Comparison of ENCODE assay signal across 13 cellular contexts in the genomic region with DNA sequence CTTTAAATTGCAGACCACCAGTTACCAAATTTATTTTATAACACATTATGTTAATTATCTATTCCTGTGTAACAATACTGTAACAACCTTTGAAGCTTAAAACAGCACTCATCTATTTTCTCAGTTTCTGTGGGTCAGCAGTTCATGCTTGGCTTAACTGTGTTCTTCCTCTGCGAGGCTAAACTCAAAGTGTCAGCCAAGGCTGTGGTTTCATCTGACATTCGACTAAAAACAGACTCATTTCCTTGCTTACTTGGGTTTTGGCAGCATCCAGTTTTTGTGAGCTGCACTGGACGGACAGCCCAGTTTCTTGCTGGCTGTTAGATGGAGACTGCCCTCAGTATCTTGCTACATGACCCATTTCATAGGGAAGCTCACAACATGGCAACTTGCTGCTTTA.
DNase-seq lines count a peak whose midpoint lies in the region; ATAC-seq and TF ChIP-seq lines count a peak whose summit lies in the region.
"Had no signal": no experiment of that assay in that cellular context is flagged by ENCODE, and none has a peak within 500 bp of the region (broad histone marks: within the 10 kb centered on the region; RNA-seq: fewer than 3 reads in every experiment).

No MANE protein-coding gene starts in this region.

- H4K20me1 ChIP-seq in BLaER1: no peaks in the 10 kb centered on the region
- H4K20me1 ChIP-seq in SK-N-SH (ENCODE audit: insufficient read depth): no peaks in the 10 kb centered on the region

- peak overlapping the region; percentile 54 for H3K9ac ChIP-seq in BLaER1
- no peak overlapping the region for H3K9ac ChIP-seq in SK-N-SH

- H3K9me2 ChIP-seq in SK-N-SH: no peaks in the 10 kb centered on the region

- H3F3A ChIP-seq in SK-N-SH (replicated peaks; ENCODE audit: insufficient read depth): no peaks in the 10 kb centered on the region

- TF ChIP-seq EP300 in SK-N-SH (IDR thresholded peaks at IDR 0.05; ENCODE audit: borderline replicate concordance in 1 of 2, low read depth in 1 of 2, low read length in 1 of 2): no peak

- 8% methylated on average over 3 of the region's 3 CpGs for WGBS in SK-N-SH (ENCODE audit: low lambda C conversion rate)

- H3K4me1 ChIP-seq in BLaER1 (peaks cover 48% of the 10 kb centered on the region), SK-N-SH (ENCODE audit: control insufficient read depth in 1 of 2, insufficient read depth in 2 of 2, low read depth in 1 of 2, low read length in 1 of 2) (no peaks in the 10 kb centered on the region)
- H3K4me1 ChIP-seq: A549, upper lobe of left lung had no signal

- H3K79me2 ChIP-seq in SK-N-SH (ENCODE audit: insufficient read depth): no peaks in the 10 kb centered on the region

- H2AFZ ChIP-seq in SK-N-SH (ENCODE audit: low read depth): no peak overlapping the region

- peak overlapping the region; percentile 72 for H3K27ac ChIP-seq in BLaER1
- no peak overlapping the region for H3K27ac ChIP-seq in SK-N-SH (ENCODE audit: low read depth in 2 of 2, low read length in 1 of 2)
- H3K27ac ChIP-seq: A549, upper lobe of left lung had no signal

- H3K4me2 ChIP-seq in BLaER1: peak overlapping the region; percentile 76
- 0 out of 2 replicates have a peak overlapping the region, but pooled peaks have one; percentile 3 for H3K4me2 ChIP-seq in SK-N-SH
- H3K4me2 ChIP-seq: A549 had no signal

- no peak for DNase-seq in SK-N-SH
- DNase-seq in DMS153 (lab: John Stamatoyannopoulos, UW): no peak
- no peak for DNase-seq in NCI-H1694 (lab: John Stamatoyannopoulos, UW)
- no peak for DNase-seq in NCI-H1092 treated with DMSO at 0.1 percent for 48 hours (lab: John Stamatoyannopoulos, UW)
- no peak for DNase-seq in EL
- DNase-seq: activated naive CD4-positive, alpha-beta T cell treated with anti-CD3 and anti-CD28 coated beads, Interleukin-2, amount 10 ng/mL, durations not matched to agents 7 days and 5 days; NCI-H1417; upper lobe of left lung had no signal

- TF ChIP-seq RAD21 in SK-N-SH (IDR thresholded peaks at IDR 0.05; ENCODE audit: low read length): no peak

- POLR2A ChIA-PET in SK-N-SH (lab: Yijun Ruan, JAX): no interaction called here

- no peaks in the 10 kb centered on the region for H3K36me3 ChIP-seq in BLaER1
- H3K36me3 ChIP-seq in SK-N-SH (replicated peaks in 1 of 2; ENCODE audit: control insufficient read depth in 1 of 2, insufficient read depth in 2 of 2, low read length in 1 of 2): no peaks in the 10 kb centered on the region
- H3K36me3 ChIP-seq: upper lobe of left lung had no signal

- no peaks in the 10 kb centered on the region for H3K27me3 ChIP-seq in BLaER1
- no peaks in the 10 kb centered on the region for H3K27me3 ChIP-seq in SK-N-SH (ENCODE audit: insufficient read depth)
- H3K27me3 ChIP-seq: upper lobe of left lung had no signal

- H3K4me3 ChIP-seq in BLaER1 (peak overlapping the region; percentile 28; the same call in 1 of the 2 replicates), SK-N-SH (ENCODE audit: low read depth in 2 of 2, low read length in 1 of 2) (no peak overlapping the region)
- H3K4me3 ChIP-seq: A549, upper lobe of left lung had no signal

- CTCF ChIA-PET in SK-N-SH (lab: Yijun Ruan, JAX): interaction anchor here (0.7 to 1.0 kb wide), 2 partner anchors 10 to 12 kb away, joined by 3 read pairs; no protein-coding TSS in a partner anchor

- H3K9me3 ChIP-seq in BLaER1: no peaks in the 10 kb centered on the region
- H3K9me3 ChIP-seq in SK-N-SH: no peaks in the 10 kb centered on the region
- H3K9me3 ChIP-seq: A549, upper lobe of left lung had no signal

- TF ChIP-seq CTCF in SK-N-SH (IDR thresholded peaks at IDR 0.05): no peak

- ATAC-seq in GM19467 (IDR thresholded peaks at IDR 0.05; ENCODE audit: unreplicated experiment) (peak; percentile 79), HG03066 (IDR thresholded peaks at IDR 0.05; ENCODE audit: low read depth, unreplicated experiment) (peak; percentile 86)
- ATAC-seq: A549, WTC11 had no signal

TF ChIP-seq in SK-N-SH, 30 proteins besides CTCF, POLR2A, EP300 and RAD21:
- no peak for TF ChIP-seq SIN3A (IDR thresholded peaks at IDR 0.05; ENCODE audit: borderline replicate concordance, low read depth, low read length)
- TF ChIP-seq, protein P1, sequence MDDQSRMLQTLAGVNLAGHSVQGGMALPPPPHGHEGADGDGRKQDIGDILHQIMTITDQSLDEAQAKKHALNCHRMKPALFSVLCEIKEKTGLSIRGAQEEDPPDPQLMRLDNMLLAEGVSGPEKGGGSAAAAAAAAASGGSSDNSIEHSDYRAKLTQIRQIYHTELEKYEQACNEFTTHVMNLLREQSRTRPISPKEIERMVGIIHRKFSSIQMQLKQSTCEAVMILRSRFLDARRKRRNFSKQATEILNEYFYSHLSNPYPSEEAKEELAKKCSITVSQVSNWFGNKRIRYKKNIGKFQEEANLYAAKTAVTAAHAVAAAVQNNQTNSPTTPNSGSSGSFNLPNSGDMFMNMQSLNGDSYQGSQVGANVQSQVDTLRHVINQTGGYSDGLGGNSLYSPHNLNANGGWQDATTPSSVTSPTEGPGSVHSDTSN (IDR thresholded peaks at IDR 0.05): peak; percentile 27; the same call in 1 of the 2 replicates
- 0 out of 2 replicates have a peak, but pooled peaks have one; percentile 25 for TF ChIP-seq TCF12 (IDR thresholded peaks at IDR 0.05)
- TF ChIP-seq, protein P2, sequence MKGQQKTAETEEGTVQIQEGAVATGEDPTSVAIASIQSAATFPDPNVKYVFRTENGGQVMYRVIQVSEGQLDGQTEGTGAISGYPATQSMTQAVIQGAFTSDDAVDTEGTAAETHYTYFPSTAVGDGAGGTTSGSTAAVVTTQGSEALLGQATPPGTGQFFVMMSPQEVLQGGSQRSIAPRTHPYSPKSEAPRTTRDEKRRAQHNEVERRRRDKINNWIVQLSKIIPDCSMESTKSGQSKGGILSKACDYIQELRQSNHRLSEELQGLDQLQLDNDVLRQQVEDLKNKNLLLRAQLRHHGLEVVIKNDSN (IDR thresholded peaks at IDR 0.05; ENCODE audit: borderline replicate concordance, low read depth): no peak
